ENCODE assay signal across 1 cellular context in the genomic region with DNA sequence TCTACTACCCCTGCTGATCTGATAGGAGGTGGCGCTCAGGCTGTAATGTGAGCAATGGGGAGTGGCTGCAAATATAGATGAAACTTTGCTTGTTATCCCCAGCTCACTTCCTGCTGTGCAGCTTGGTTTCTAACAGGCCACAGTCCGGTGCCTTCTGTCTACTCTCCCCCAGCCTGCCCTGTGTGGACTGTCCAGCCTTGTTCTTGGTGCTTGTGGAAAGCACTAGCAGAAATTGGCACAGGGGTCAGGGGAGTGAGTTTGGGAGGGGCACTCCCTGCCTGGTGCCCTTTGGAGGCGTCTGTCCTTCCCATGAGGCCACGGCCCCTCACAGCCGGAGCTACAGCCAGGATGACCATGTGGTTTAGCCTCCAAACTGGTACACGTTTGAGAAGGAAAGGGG.
TF ChIP-seq lines count a peak whose summit lies in the region.

No MANE protein-coding gene starts in this region.

TF ChIP-seq in K562, 482 proteins besides CTCF, POLR2A, EP300 and RAD21 (continues in another document):
- TF ChIP-seq ETV1 (tag; conservative IDR thresholded peaks at IDR 0.05; ENCODE audit: low read depth) (0 out of 2 replicates have a peak, but pooled peaks have one; percentile 14), POLR2B (IDR thresholded peaks at IDR 0.05; ENCODE audit: low read depth, partially characterized antibody) (no peak), PRDM10 (IDR thresholded peaks at IDR 0.05; ENCODE audit: partially characterized antibody) (peak; percentile 27), HIVEP1 (CRISPR knock-in tag; IDR thresholded peaks at IDR 0.05) (no peak), NFYB (IDR thresholded peaks at IDR 0.05; ENCODE audit: extremely low read depth, insufficient read length) (no peak), POLR2AphosphoS2 (IDR thresholded peaks at IDR 0.05; ENCODE audit: low read length) (no peak), RBFOX2 (IDR thresholded peaks at IDR 0.05; ENCODE audit: low read depth, low read length) (0 out of 2 replicates have a peak, but pooled peaks have one; percentile 36), ZNF175 (CRISPR knock-in tag; IDR thresholded peaks at IDR 0.05; ENCODE audit: low read depth) (peak; percentile 30; the same call in 1 of the 2 replicates), ZNF77 (CRISPR knock-in tag; IDR thresholded peaks at IDR 0.05) (no peak), POLR2G (IDR thresholded peaks at IDR 0.05; ENCODE audit: low read depth, low read length) (0 out of 2 replicates have a peak, but pooled peaks have one; percentile 19), IRF1 (CRISPR knock-in tag; IDR thresholded peaks at IDR 0.05; ENCODE audit: borderline replicate concordance) (no peak), ZNF766 (CRISPR knock-in tag; conservative IDR thresholded peaks at IDR 0.05) (peak; percentile 54; the same call in 1 of the 2 replicates), KDM5B (IDR thresholded peaks at IDR 0.05; ENCODE audit: insufficient replicate concordance, low read depth, low read length) (peak; percentile 40), PHF8 (IDR thresholded peaks at IDR 0.05; ENCODE audit: borderline replicate concordance, low read length) (peak; percentile 46; the same call in 1 of the 2 replicates), MLLT1 (IDR thresholded peaks at IDR 0.05) (no peak), L3MBTL2 (IDR thresholded peaks at IDR 0.05) (peak; percentile 57; the same call in 1 of the 2 replicates), MGA (IDR thresholded peaks at IDR 0.05) (peak; percentile 55), NR4A1 (CRISPR knock-in tag; IDR thresholded peaks at IDR 0.05) (no peak), NR4A1 (tag; IDR thresholded peaks at IDR 0.05) (no peak), BRD4 (IDR thresholded peaks at IDR 0.05) (no peak), SETDB1 (IDR thresholded peaks at IDR 0.05; ENCODE audit: low read length) (no peak), CEBPB (tag; IDR thresholded peaks at IDR 0.05) (no peak), EP400 (IDR thresholded peaks at IDR 0.05) (peak; percentile 52), HDAC2 (IDR thresholded peaks at IDR 0.05) (peak; percentile 31; the same call in 1 of the 2 replicates), RCOR1 (IDR thresholded peaks at IDR 0.05; ENCODE audit: borderline replicate concordance in 1 of 2, low read depth in 2 of 2, low read length in 2 of 2) (no peak), CTBP1 (IDR thresholded peaks at IDR 0.05; ENCODE audit: borderline replicate concordance) (no peak), E2F4 (CRISPR knock-in tag; IDR thresholded peaks at IDR 0.05; ENCODE audit: low read depth) (no peak), NRF1 (conservative IDR thresholded peaks at IDR 0.05 in 1 of 2, IDR thresholded peaks at IDR 0.05 in 1 of 2) (peak in 1 of 2 experiments; percentile 18; a peak in 1 of 4 replicates), TCF7L2 (IDR thresholded peaks at IDR 0.05; ENCODE audit: low read depth, low read length) (no peak), ASH1L (IDR thresholded peaks at IDR 0.05; ENCODE audit: borderline replicate concordance, low read depth, partially characterized antibody) (no peak), JUN (IDR thresholded peaks at IDR 0.05; ENCODE audit: borderline replicate concordance, low read depth, low read length) (no peak), JUN (CRISPR knock-in tag; IDR thresholded peaks at IDR 0.05; ENCODE audit: borderline replicate concordance) (no peak)
- TF ChIP-seq, protein P1, sequence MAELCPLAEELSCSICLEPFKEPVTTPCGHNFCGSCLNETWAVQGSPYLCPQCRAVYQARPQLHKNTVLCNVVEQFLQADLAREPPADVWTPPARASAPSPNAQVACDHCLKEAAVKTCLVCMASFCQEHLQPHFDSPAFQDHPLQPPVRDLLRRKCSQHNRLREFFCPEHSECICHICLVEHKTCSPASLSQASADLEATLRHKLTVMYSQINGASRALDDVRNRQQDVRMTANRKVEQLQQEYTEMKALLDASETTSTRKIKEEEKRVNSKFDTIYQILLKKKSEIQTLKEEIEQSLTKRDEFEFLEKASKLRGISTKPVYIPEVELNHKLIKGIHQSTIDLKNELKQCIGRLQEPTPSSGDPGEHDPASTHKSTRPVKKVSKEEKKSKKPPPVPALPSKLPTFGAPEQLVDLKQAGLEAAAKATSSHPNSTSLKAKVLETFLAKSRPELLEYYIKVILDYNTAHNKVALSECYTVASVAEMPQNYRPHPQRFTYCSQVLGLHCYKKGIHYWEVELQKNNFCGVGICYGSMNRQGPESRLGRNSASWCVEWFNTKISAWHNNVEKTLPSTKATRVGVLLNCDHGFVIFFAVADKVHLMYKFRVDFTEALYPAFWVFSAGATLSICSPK (IDR thresholded peaks at IDR 0.05; ENCODE audit: borderline replicate concordance), result no peak
- TF ChIP-seq, protein P2, sequence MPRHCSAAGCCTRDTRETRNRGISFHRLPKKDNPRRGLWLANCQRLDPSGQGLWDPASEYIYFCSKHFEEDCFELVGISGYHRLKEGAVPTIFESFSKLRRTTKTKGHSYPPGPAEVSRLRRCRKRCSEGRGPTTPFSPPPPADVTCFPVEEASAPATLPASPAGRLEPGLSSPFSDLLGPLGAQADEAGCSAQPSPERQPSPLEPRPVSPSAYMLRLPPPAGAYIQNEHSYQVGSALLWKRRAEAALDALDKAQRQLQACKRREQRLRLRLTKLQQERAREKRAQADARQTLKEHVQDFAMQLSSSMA (CRISPR knock-in tag; IDR thresholded peaks at IDR 0.05), result no peak
